In the genomic region with DNA sequence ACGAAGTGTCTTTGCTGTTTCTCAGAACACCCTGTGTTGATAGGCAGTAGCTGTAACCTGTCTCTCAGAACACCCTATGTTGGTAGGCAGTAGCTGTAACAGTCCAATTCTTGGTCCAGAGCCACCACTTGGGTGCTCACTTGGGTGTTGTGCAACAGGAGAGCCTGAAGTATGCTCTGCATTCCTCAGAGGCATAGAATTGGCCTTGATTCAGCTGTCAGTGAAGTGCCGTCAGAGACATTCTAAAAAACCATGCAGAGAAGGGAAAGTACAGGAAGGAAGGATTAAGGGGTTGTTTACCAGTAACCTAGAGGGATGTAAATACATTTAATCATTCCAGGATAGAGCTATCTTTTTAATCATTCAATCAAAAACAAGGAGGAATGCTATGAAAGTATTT, we compare ENCODE assay signal across 7 cellular contexts.
DNase-seq lines count a peak whose midpoint lies in the region; ATAC-seq and TF ChIP-seq lines count a peak whose summit lies in the region.

No MANE protein-coding gene starts in this region.

- H3K27ac ChIP-seq in ascending aorta, result peak overlapping the region; percentile 6 to 8
- peak overlapping the region; percentile 21 to 72 for H3K27ac ChIP-seq in tibial artery

- intact Hi-C loops in ascending aorta (cut with DNase I) (loop anchor here (5.0 kb wide), 1 partner anchor 130 kb away; no protein-coding TSS in a partner anchor), left ventricle myocardium superior (cut with micrococcal nuclease) (no loop called here), tibial artery (cut with DNase I; ENCODE audit: low total_unique reads) (no loop called here)

- ATAC-seq in left ventricle myocardium superior (peak; percentile 99), HG03432 (IDR thresholded peaks at IDR 0.05; ENCODE audit: unreplicated experiment) (no peak)

- H3K36me3 ChIP-seq in ascending aorta, result no peaks in the 10 kb centered on the region
- H3K36me3 ChIP-seq in tibial artery, result no peaks in the 10 kb centered on the region

- H3K27me3 ChIP-seq in ascending aorta (no peaks in the 10 kb centered on the region), tibial artery (no peaks in the 10 kb centered on the region)

- H3K4me1 ChIP-seq in ascending aorta (peaks cover 6 to 31% of the 10 kb centered on the region in 2 donors), tibial artery (peaks cover 0 to 77% (median 37%) of the 10 kb centered on the region in 4 donors)

- no peaks in the 10 kb centered on the region for H3K9me3 ChIP-seq in ascending aorta
- no peaks in the 10 kb centered on the region for H3K9me3 ChIP-seq in tibial artery

- H3K4me3 ChIP-seq in ascending aorta, result no peak overlapping the region
- H3K4me3 ChIP-seq in tibial artery, result no peak overlapping the region

- DNase-seq in HS-5 (ENCODE audit: low read depth), result peak; percentile 46
- peak in 1 of 2 donors; percentile 87 for DNase-seq in ascending aorta (ENCODE audit: low spot score in 2 of 2)
- peak; percentile 62 for DNase-seq in left ventricle myocardium superior
- peak; percentile 73 to 83 for DNase-seq in tibial artery
- no peak for DNase-seq in UCSD-AML1 (lab: John Stamatoyannopoulos, UW; ENCODE audit: unreplicated experiment)
- no peak for DNase-seq in epidermal melanocyte (ENCODE audit: insufficient read length, low spot score)

- TF ChIP-seq CTCF in ascending aorta (IDR thresholded peaks at IDR 0.05), result no peak
- no peak for TF ChIP-seq CTCF in tibial artery (IDR thresholded peaks at IDR 0.05)

Comparison
In these comparisons a context has a peak if more than half of its experiments do, and no peak if none do; other contexts are left out.
1. DNase-seq: peak in HS-5 (single experiment), left ventricle myocardium superior (single experiment) and tibial artery (2 of 2); none in UCSD-AML1 (single experiment) and epidermal melanocyte (single experiment).